ENCODE assay signal across 21 cellular contexts in the genomic region with DNA sequence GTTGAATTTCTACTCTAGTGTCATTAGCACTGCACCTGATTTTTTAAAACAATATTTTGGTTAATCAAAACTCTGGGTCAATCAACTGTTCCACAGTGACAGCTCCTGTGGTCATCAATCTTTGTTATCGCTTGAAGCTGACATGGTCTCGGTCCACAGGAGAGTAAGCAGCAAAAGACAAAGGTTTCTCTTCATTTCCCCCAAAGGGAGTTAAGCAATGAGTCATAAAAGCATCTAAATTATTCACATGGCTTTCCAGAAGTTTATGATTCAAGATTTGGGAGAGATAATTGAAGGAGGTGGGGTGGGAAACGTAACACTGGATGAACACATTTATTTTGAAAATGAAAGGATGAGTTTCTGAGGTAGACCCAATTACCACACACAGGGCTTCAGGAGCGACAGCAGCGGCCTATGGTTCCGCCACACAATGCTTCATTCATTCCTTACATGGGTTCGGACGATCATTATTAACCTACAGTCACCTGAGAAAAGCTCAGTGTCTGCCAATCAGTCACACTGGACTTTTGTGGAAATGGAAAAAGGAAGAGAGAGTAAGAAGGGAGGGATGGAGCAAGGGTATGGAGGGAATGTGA.
DNase-seq lines count a peak whose midpoint lies in the region; TF ChIP-seq lines count a peak whose summit lies in the region.
"Had no signal": no experiment of that assay in that cellular context is flagged by ENCODE, and none has a peak within 500 bp of the region (broad histone marks: within the 10 kb centered on the region; RNA-seq: fewer than 3 reads in every experiment).

No MANE protein-coding gene starts in this region.

- H3K27ac ChIP-seq in GM23248 (no peak overlapping the region), neutrophil (peak overlapping the region; percentile 30)
- H3K27ac ChIP-seq: KMS-11 had no signal

- H2AFZ ChIP-seq in GM23248, result no peak overlapping the region

- H3K79me2 ChIP-seq in GM23248 (ENCODE audit: insufficient read depth), result no peaks in the 10 kb centered on the region

- no peaks in the 10 kb centered on the region for H3K27me3 ChIP-seq in GM23248 (replicated peaks; ENCODE audit: insufficient read depth)
- H3K27me3 ChIP-seq in neutrophil, result no peaks in the 10 kb centered on the region

- no peaks in the 10 kb centered on the region for H3K9me2 ChIP-seq in GM23248 (ENCODE audit: insufficient read depth)

- WGBS in GM23248 (ENCODE audit: low coverage in 1 of 2, low lambda C conversion rate in 2 of 2, missing lambda C conversion rate in 2 of 2), 2 experiments, result 83 to 87% methylated on average over 8 of the region's 8 CpGs

- in situ Hi-C loops in GM23248 (cut with MboI), result no loop called here

- H3F3A ChIP-seq in GM23248 (ENCODE audit: insufficient read depth), result 0 out of 2 replicates have a peak, but pooled peaks cover 14% of the 10 kb centered on the region

- H3K4me1 ChIP-seq in GM23248 (ENCODE audit: insufficient read depth), result peaks cover 22% of the 10 kb centered on the region
- peaks cover 17 to 20% of the 10 kb centered on the region in 2 experiments for H3K4me1 ChIP-seq in neutrophil (ENCODE audit: control insufficient read depth in 1 of 2, insufficient read depth in 1 of 2, low read depth in 1 of 2, low read length in 1 of 2)

- H3K4me3 ChIP-seq in GM23248 (no peak overlapping the region), fibroblast of mammary gland (ENCODE audit: control insufficient read depth, low read depth, low read length) (no peak overlapping the region), neutrophil (ENCODE audit: low read depth in 1 of 2, low read length in 1 of 2) (no peak overlapping the region)

- DNase-seq in GM23248 (peak; percentile 54), RPMI7951 (ENCODE audit: low read depth) (peak; percentile 81), fibroblast of mammary gland (ENCODE audit: low read depth) (peak; percentile 12), iPS-NIHi7 (ENCODE audit: extremely low spot score) (no peak), activated gamma-delta T cell (lab: John Stamatoyannopoulos, UW) (no peak), NCI-H345 treated with DMSO at 0.1 percent for 48 hours (lab: John Stamatoyannopoulos, UW; ENCODE audit: unreplicated experiment) (no peak), NCI-H345 (lab: John Stamatoyannopoulos, UW) (no peak)
- DNase-seq: ACHN; C1 segment of cervical spinal cord; CD8-positive, alpha-beta memory T cell; DMS79; H7; NCI-H1048; NCI-H1436 treated with DMSO at 0.1 percent for 48 hours; NCI-H2081; NCI-H510A treated with DMSO at 0.1 percent for 48 hours; NCI-H774; RPMI8226; SHP77 treated with DMSO at 0.1 percent for 48 hours had no signal

- H3K4me2 ChIP-seq in GM23248 (ENCODE audit: unreplicated experiment), result peak overlapping the region; percentile 14
- H3K4me2 ChIP-seq: KMS-11 had no signal

- H3K9ac ChIP-seq in GM23248, result no peak overlapping the region
- H3K9ac ChIP-seq: KMS-11 had no signal

- no peaks in the 10 kb centered on the region for H3K9me3 ChIP-seq in GM23248 (ENCODE audit: low read depth)
- no peaks in the 10 kb centered on the region for H3K9me3 ChIP-seq in neutrophil

- TF ChIP-seq CTCF in fibroblast of mammary gland (conservative IDR thresholded peaks at IDR 0.05; ENCODE audit: control insufficient read depth, insufficient read depth, low read depth, low read length) (no peak), neutrophil (IDR thresholded peaks at IDR 0.05) (no peak)

- H3K36me3 ChIP-seq in GM23248 (ENCODE audit: low read depth), result no peaks in the 10 kb centered on the region
- no peaks in the 10 kb centered on the region for H3K36me3 ChIP-seq in neutrophil

- no peaks in the 10 kb centered on the region for H4K20me1 ChIP-seq in GM23248 (ENCODE audit: insufficient read depth)

Comparison
In these comparisons a context has a peak if more than half of its experiments do, and no peak if none do; other contexts are left out.
1. DNase-seq: peak in GM23248 (single experiment), RPMI7951 (single experiment) and fibroblast of mammary gland (single experiment); none in iPS-NIHi7 (single experiment), activated gamma-delta T cell (single experiment), NCI-H345 treated with DMSO at 0.1 percent for 48 hours (single experiment) and NCI-H345 (single experiment).